ENCODE assay signal across 8 cellular contexts in genomic region chr1:41365772-41366427, GRCh38. TPM values are rescaled to one million over a fixed set of nuclear protein-coding genes. Genes with fewer than 3 reads are reported as not detected.
DNase-seq lines count a peak whose midpoint lies in the region; ATAC-seq and TF ChIP-seq lines count a peak whose summit lies in the region.

No MANE protein-coding gene starts in this region.

- H2AFZ ChIP-seq in parathyroid adenoma = peak overlapping the region; percentile 64

- H3K9me3 ChIP-seq in ectodermal cell (ENCODE audit: control insufficient read depth, low read length) = no peaks in the 10 kb centered on the region
- H3K9me3 ChIP-seq in parathyroid adenoma (ENCODE audit: control insufficient read depth, low read length) = no peaks in the 10 kb centered on the region

- no peak overlapping the region for H3K27ac ChIP-seq in ectodermal cell (ENCODE audit: insufficient read depth, low read depth, low read length, poor library complexity, severe bottlenecking)
- H3K27ac ChIP-seq in parathyroid adenoma = peak overlapping the region; percentile 34

- peak; percentile 53 for DNase-seq in NCI-H1436 (lab: John Stamatoyannopoulos, UW)
- DNase-seq in NCI-H1436 treated with DMSO at 0.1 percent for 48 hours (lab: John Stamatoyannopoulos, UW) = no peak
- peak; percentile 37 for DNase-seq in NCI-H226
- DNase-seq in SIG-M5 treated with dmso at 0.1 percent for 504 hours (lab: John Stamatoyannopoulos, UW; ENCODE audit: unreplicated experiment) = no peak
- DNase-seq in SHP77 (lab: John Stamatoyannopoulos, UW) = no peak

- no peak for ATAC-seq in HG03342 (IDR thresholded peaks at IDR 0.05; ENCODE audit: unreplicated experiment)

- TF ChIP-seq CTCF in parathyroid adenoma (IDR thresholded peaks at IDR 0.05) = no peak

- peak overlapping the region; percentile 60 for H3K4me2 ChIP-seq in parathyroid adenoma (ENCODE audit: low read length)

- H3K27me3 ChIP-seq in ectodermal cell (ENCODE audit: control insufficient read depth, insufficient read depth, low read length, poor library complexity, severe bottlenecking) = peaks cover 62% of the 10 kb centered on the region
- no peaks in the 10 kb centered on the region for H3K27me3 ChIP-seq in parathyroid adenoma (ENCODE audit: control insufficient read depth, insufficient read depth, low read length)

- H3K4me3 ChIP-seq in ectodermal cell (ENCODE audit: insufficient read depth, low read depth, low read length) = peak overlapping the region; percentile 34
- H3K4me3 ChIP-seq in parathyroid adenoma (ENCODE audit: low read depth, low read length) = no peak overlapping the region

- WGBS in ectodermal cell, 2 experiments = 11% methylated on average over 20 of the region's 20 CpGs

- H3K9ac ChIP-seq in parathyroid adenoma = no peak overlapping the region

- H3K36me3 ChIP-seq in ectodermal cell (ENCODE audit: control insufficient read depth, insufficient read depth, low read length) (no peaks in the 10 kb centered on the region), parathyroid adenoma (ENCODE audit: control insufficient read depth, insufficient read depth, low read length) (no peaks in the 10 kb centered on the region)

- H3K79me2 ChIP-seq in parathyroid adenoma = no peaks in the 10 kb centered on the region

- H3K4me1 ChIP-seq in ectodermal cell (ENCODE audit: control insufficient read depth, insufficient read depth, low read length) (peaks cover 35% of the 10 kb centered on the region), parathyroid adenoma (peaks cover 9% of the 10 kb centered on the region)

RNA-seq across cellular contexts. Expression of gene FOXO6, which starts 4.7 kb away (rescaled TPM):
- polyA plus RNA-seq in ectodermal cell (2013, experiment 1 of 4) = 1.5 TPM
- polyA plus RNA-seq in ectodermal cell (2013, experiment 2 of 4) = 1.5 TPM
- 2.1 TPM for polyA plus RNA-seq in ectodermal cell (2013, experiment 3 of 4)
- polyA plus RNA-seq in ectodermal cell (2013, experiment 4 of 4) = 2.6 TPM

Comparison
In these comparisons a context has a peak if more than half of its experiments do, and no peak if none do; other contexts are left out.
1. DNase-seq: peak in NCI-H1436 (single experiment) and NCI-H226 (single experiment); none in NCI-H1436 treated with DMSO at 0.1 percent for 48 hours (single experiment), SIG-M5 treated with dmso at 0.1 percent for 504 hours (single experiment) and SHP77 (0 of 2).